1 cellular context compared by ENCODE assay signal in the genomic region with DNA sequence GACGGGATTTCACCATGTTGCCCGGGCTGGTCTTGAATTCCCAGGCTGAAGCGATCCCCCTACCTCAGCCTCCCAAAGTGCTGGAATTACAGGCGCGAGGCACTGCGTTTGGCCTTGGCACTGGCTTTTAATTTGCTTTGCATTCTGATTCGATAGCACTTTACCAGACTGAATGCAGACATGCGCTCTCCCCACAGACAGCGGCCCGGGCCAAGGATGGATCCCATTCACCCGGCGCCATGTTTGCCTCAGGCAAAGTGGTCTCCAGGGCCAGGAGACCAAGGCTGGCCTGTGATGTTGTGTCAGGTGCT.
TF ChIP-seq lines count a peak whose summit lies in the region.

No MANE protein-coding gene starts in this region.

TF ChIP-seq in GM23338, 12 proteins besides CTCF, POLR2A, EP300 and RAD21 (continued from another document):
- TF ChIP-seq, protein P1, sequence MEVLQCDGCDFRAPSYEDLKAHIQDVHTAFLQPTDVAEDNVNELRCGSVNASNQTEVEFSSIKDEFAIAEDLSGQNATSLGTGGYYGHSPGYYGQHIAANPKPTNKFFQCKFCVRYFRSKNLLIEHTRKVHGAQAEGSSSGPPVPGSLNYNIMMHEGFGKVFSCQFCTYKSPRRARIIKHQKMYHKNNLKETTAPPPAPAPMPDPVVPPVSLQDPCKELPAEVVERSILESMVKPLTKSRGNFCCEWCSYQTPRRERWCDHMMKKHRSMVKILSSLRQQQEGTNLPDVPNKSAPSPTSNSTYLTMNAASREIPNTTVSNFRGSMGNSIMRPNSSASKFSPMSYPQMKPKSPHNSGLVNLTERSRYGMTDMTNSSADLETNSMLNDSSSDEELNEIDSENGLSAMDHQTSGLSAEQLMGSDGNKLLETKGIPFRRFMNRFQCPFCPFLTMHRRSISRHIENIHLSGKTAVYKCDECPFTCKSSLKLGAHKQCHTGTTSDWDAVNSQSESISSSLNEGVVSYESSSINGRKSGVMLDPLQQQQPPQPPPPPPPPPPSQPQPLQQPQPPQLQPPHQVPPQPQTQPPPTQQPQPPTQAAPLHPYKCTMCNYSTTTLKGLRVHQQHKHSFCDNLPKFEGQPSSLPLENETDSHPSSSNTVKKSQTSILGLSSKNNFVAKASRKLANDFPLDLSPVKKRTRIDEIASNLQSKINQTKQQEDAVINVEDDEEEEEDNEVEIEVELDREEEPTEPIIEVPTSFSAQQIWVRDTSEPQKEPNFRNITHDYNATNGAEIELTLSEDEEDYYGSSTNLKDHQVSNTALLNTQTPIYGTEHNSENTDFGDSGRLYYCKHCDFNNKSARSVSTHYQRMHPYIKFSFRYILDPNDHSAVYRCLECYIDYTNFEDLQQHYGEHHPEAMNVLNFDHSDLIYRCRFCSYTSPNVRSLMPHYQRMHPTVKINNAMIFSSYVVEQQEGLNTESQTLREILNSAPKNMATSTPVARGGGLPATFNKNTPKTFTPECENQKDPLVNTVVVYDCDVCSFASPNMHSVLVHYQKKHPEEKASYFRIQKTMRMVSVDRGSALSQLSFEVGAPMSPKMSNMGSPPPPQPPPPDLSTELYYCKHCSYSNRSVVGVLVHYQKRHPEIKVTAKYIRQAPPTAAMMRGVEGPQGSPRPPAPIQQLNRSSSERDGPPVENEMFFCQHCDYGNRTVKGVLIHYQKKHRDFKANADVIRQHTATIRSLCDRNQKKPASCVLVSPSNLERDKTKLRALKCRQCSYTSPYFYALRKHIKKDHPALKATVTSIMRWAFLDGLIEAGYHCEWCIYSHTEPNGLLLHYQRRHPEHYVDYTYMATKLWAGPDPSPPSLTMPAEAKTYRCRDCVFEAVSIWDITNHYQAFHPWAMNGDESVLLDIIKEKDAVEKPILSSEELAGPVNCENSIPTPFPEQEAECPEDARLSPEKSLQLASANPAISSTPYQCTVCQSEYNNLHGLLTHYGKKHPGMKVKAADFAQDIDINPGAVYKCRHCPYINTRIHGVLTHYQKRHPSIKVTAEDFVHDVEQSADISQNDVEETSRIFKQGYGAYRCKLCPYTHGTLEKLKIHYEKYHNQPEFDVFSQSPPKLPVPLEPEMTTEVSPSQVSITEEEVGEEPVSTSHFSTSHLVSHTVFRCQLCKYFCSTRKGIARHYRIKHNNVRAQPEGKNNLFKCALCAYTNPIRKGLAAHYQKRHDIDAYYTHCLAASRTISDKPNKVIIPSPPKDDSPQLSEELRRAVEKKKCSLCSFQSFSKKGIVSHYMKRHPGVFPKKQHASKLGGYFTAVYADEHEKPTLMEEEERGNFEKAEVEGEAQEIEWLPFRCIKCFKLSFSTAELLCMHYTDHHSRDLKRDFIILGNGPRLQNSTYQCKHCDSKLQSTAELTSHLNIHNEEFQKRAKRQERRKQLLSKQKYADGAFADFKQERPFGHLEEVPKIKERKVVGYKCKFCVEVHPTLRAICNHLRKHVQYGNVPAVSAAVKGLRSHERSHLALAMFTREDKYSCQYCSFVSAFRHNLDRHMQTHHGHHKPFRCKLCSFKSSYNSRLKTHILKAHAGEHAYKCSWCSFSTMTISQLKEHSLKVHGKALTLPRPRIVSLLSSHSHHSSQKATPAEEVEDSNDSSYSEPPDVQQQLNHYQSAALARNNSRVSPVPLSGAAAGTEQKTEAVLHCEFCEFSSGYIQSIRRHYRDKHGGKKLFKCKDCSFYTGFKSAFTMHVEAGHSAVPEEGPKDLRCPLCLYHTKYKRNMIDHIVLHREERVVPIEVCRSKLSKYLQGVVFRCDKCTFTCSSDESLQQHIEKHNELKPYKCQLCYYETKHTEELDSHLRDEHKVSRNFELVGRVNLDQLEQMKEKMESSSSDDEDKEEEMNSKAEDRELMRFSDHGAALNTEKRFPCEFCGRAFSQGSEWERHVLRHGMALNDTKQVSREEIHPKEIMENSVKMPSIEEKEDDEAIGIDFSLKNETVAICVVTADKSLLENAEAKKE (CRISPR knock-in tag; IDR thresholded peaks at IDR 0.05): no peak
- TF ChIP-seq POLR2AphosphoS5 (IDR thresholded peaks at IDR 0.05; ENCODE audit: low read depth) (no peak), ZNF114 (CRISPR knock-in tag; IDR thresholded peaks at IDR 0.05) (no peak), EZH2 (IDR thresholded peaks at IDR 0.05; ENCODE audit: low read depth, unreplicated experiment) (no peak), NANOG (IDR thresholded peaks at IDR 0.05; ENCODE audit: borderline replicate concordance) (no peak), EZH2phosphoT487 (IDR thresholded peaks at IDR 0.05; ENCODE audit: unreplicated experiment) (no peak), STAT1 (IDR thresholded peaks at IDR 0.05; ENCODE audit: unreplicated experiment) (no peak)
- TF ChIP-seq, protein P2, sequence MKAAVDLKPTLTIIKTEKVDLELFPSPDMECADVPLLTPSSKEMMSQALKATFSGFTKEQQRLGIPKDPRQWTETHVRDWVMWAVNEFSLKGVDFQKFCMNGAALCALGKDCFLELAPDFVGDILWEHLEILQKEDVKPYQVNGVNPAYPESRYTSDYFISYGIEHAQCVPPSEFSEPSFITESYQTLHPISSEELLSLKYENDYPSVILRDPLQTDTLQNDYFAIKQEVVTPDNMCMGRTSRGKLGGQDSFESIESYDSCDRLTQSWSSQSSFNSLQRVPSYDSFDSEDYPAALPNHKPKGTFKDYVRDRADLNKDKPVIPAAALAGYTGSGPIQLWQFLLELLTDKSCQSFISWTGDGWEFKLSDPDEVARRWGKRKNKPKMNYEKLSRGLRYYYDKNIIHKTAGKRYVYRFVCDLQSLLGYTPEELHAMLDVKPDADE (IDR thresholded peaks at IDR 0.05): no peak
- TF ChIP-seq, protein P3, sequence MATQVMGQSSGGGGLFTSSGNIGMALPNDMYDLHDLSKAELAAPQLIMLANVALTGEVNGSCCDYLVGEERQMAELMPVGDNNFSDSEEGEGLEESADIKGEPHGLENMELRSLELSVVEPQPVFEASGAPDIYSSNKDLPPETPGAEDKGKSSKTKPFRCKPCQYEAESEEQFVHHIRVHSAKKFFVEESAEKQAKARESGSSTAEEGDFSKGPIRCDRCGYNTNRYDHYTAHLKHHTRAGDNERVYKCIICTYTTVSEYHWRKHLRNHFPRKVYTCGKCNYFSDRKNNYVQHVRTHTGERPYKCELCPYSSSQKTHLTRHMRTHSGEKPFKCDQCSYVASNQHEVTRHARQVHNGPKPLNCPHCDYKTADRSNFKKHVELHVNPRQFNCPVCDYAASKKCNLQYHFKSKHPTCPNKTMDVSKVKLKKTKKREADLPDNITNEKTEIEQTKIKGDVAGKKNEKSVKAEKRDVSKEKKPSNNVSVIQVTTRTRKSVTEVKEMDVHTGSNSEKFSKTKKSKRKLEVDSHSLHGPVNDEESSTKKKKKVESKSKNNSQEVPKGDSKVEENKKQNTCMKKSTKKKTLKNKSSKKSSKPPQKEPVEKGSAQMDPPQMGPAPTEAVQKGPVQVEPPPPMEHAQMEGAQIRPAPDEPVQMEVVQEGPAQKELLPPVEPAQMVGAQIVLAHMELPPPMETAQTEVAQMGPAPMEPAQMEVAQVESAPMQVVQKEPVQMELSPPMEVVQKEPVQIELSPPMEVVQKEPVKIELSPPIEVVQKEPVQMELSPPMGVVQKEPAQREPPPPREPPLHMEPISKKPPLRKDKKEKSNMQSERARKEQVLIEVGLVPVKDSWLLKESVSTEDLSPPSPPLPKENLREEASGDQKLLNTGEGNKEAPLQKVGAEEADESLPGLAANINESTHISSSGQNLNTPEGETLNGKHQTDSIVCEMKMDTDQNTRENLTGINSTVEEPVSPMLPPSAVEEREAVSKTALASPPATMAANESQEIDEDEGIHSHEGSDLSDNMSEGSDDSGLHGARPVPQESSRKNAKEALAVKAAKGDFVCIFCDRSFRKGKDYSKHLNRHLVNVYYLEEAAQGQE (IDR thresholded peaks at IDR 0.05; ENCODE audit: unreplicated experiment): no peak
